27 cellular contexts compared by ENCODE assay signal in the genomic region with DNA sequence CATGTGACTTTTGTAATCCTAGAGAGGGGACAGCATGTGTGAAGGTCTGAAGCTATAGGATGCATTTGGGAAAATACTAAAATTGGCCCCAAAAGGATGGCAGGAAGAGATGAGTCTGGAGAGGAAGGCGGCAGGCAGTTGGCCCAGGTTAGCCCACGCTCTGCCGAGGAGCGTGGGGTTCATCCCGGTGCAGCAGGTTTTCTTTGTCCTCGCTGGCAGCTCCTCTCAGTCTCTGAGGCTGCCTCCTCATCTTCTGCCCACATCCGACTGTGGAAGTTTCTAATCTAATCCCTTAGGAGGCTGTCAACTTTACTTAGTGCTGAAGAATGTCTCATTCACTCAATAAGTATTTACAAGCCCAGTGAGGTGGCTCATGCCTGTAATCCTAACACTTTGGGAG.
"Had no signal": no experiment of that assay in that cellular context is flagged by ENCODE, and none has a peak within 500 bp of the region (broad histone marks: within the 10 kb centered on the region; RNA-seq: fewer than 3 reads in every experiment).

No MANE protein-coding gene starts in this region.

- ATAC-seq: activated T-cell treated with anti-CD3 and anti-CD28 coated beads, Interleukin-2, amount 50 U/mL, for 4 hours had no signal

- H3K4me3 ChIP-seq: cardiac muscle cell, Peyer's patch, SJCRH30 had no signal

- H3K4me2 ChIP-seq: SK-N-SH had no signal

- DNase-seq: activated B cell treated with CpG ODN at 0.5 μM for 24 hours; activated CD4-positive, alpha-beta memory T cell treated with anti-CD3 and anti-CD28 coated beads for 36 hours; activated CD4-positive, alpha-beta T cell treated with anti-CD3 and anti-CD28 coated beads, Interleukin-2, amount 10 ng/mL, durations not matched to agents 7 days and 5 days; activated CD8-positive, alpha-beta memory T cell treated with anti-CD3 and anti-CD28 coated beads for 24 hours; activated effector memory CD4-positive, alpha-beta T cell treated with anti-CD3 and anti-CD28 coated beads, Interleukin-2, amount 50 U/mL, for 16 hours; activated naive CD4-positive, alpha-beta T cell treated with Interleukin-2 at 50 U/mL for 16 hours; activated T-cell treated with anti-CD3 and anti-CD28 coated beads, Interleukin-2, amount 50 U/mL, for 4 hours; Kasumi-1; KBM-7; NCI-H1092 treated with DMSO at 0.1 percent for 48 hours; NCI-H1417 treated with DMSO at 0.1 percent for 48 hours; NCI-H1694; NCI-H2029; NCI-H2107; NCI-H2171 treated with DMSO at 0.1 percent for 48 hours; NCI-H226; NCI-H510A; NCI-H526 treated with DMSO at 0.1 percent for 48 hours; NCI-H82; OCI-M1; Peyer's patch; Right ventricle myocardium superior; SJCRH30; SK-N-SH; T-helper 1 cell had no signal

- H3K4me1 ChIP-seq: Peyer's patch, SJCRH30 had no signal

- H3K36me3 ChIP-seq: cardiac muscle cell, Peyer's patch, SJCRH30 had no signal

- H3K9me3 ChIP-seq: Peyer's patch, SJCRH30, SK-N-SH had no signal

- H3K9ac ChIP-seq: SK-N-SH had no signal

- H3K27me3 ChIP-seq: cardiac muscle cell, Peyer's patch had no signal

- H3K27ac ChIP-seq: cardiac muscle cell, Peyer's patch, RWPE1, SJCRH30 had no signal
